ENCODE assay signal across 1 cellular context in genomic region chr6:161498359-161498758, GRCh38.
A peak's percentile ranks its signal among the peaks of the same experiment; 100 is the strongest.
TF ChIP-seq lines count a peak whose summit lies in the region.

No MANE protein-coding gene starts in this region.

TF ChIP-seq in GM23338, 12 proteins besides CTCF, POLR2A, EP300 and RAD21 (continued from another document):
- TF ChIP-seq ZNF462 (CRISPR knock-in tag; IDR thresholded peaks at IDR 0.05) (0 out of 2 replicates have a peak, but pooled peaks have one; percentile 11), CREB1 (CRISPR knock-in tag; IDR thresholded peaks at IDR 0.05; ENCODE audit: low read depth) (peak; percentile 61; the same call in 1 of the 2 replicates), JUNB (IDR thresholded peaks at IDR 0.05; ENCODE audit: unreplicated experiment) (no peak), EZH2phosphoT487 (IDR thresholded peaks at IDR 0.05; ENCODE audit: unreplicated experiment) (no peak), NANOG (IDR thresholded peaks at IDR 0.05; ENCODE audit: borderline replicate concordance) (no peak), STAT1 (IDR thresholded peaks at IDR 0.05; ENCODE audit: unreplicated experiment) (no peak), POLR2AphosphoS5 (IDR thresholded peaks at IDR 0.05; ENCODE audit: low read depth) (no peak)
